In the genomic region with DNA sequence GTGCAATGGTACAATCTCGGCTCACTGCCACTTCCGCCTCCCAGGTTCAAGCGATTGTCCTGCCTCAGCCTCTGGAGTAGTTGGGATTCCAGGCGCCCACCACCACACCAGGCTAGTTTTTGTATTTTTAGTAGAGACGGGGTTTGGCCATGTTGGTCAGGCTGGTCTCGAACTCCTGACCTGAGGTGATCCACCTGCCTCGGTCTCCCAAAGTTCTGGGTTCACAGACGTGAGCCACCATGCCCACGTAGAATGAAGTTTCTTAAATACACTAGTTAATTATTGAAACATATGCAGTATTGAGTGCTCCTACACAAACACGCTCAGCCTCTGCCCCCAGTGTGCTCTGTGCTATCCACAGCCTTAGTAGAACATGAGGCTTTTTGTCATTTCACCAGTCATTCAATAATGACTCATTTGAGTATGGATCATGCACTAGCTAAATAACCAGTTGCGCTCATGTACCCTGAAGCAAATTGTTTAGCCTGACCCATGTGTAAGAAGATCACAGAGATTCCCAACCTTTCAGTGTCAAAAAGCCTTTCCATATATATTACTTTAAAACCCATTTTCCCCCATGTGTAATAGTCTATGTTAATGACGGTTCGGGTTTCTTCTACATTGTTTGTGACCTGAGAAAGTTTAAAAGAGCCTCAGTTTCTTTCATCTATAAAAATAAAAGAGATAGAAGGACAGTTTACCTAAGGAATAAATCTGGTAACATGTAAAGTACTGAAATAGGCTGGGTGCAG, we compare ENCODE assay signal across 9 cellular contexts. TPM values are rescaled to one million over a fixed set of nuclear protein-coding genes. Genes with fewer than 3 reads are reported as not detected.
A peak's percentile ranks its signal among the peaks of the same experiment; 100 is the strongest.
DNase-seq lines count a peak whose midpoint lies in the region; ATAC-seq and TF ChIP-seq lines count a peak whose summit lies in the region.
"Had no signal": no experiment of that assay in that cellular context is flagged by ENCODE, and none has a peak within 500 bp of the region (broad histone marks: within the 10 kb centered on the region; RNA-seq: fewer than 3 reads in every experiment).

No MANE protein-coding gene starts in this region.

- H3K4me3 ChIP-seq in esophagus squamous epithelium (peak overlapping the region in 1 of 4 donors; percentile 56), gastrocnemius medialis (no peak overlapping the region)
- H3K4me3 ChIP-seq: BLaER1 had no signal

- TF ChIP-seq CTCF in activated CD8-positive, alpha-beta T cell treated with anti-CD3 and anti-CD28 coated beads for 36 hours (IDR thresholded peaks at IDR 0.05), result no peak
- TF ChIP-seq CTCF in esophagus squamous epithelium (IDR thresholded peaks at IDR 0.05), result no peak
- TF ChIP-seq CTCF in gastrocnemius medialis (IDR thresholded peaks at IDR 0.05 in 4 of 5, conservative IDR thresholded peaks at IDR 0.05 in 1 of 5), result no peak

- DNase-seq in DMS 273 (lab: John Stamatoyannopoulos, UW; ENCODE audit: unreplicated experiment) (peak; percentile 72), DMS 273 treated with DMSO at 0.1 percent for 48 hours (lab: John Stamatoyannopoulos, UW) (no peak), HT-29 (ENCODE audit: low spot score) (peak; percentile 97), esophagus squamous epithelium (lab: John Stamatoyannopoulos, UW) (no peak), gastrocnemius medialis (no peak), ecto neural progenitor cell (ENCODE audit: low spot score) (no peak)
- peak; percentile 81 for DNase-seq in activated CD8-positive, alpha-beta T cell treated with anti-CD3 and anti-CD28 coated beads for 36 hours

- CTCF ChIA-PET in activated CD8-positive, alpha-beta T cell treated with anti-CD3 and anti-CD28 coated beads for 36 hours (lab: Charles Lee), result interaction anchor here (3.3 kb wide), 1 partner anchor 89 kb away, joined by 16 read pairs; no protein-coding TSS in a partner anchor

- H3K27ac ChIP-seq in esophagus squamous epithelium (peak overlapping the region; percentile 89 to 99 (median 94)), gastrocnemius medialis (peak overlapping the region; percentile 88 to 99 (median 91))
- H3K27ac ChIP-seq: BLaER1 had no signal

- peaks cover 0 to 22% (median 0%) of the 10 kb centered on the region in 3 donors for H3K36me3 ChIP-seq in esophagus squamous epithelium
- peaks cover 0 to 25% of the 10 kb centered on the region in 2 donors for H3K36me3 ChIP-seq in gastrocnemius medialis

- peaks cover 2% of the 10 kb centered on the region for H3K27me3 Mint-ChIP-seq in activated CD8-positive, alpha-beta T cell treated with anti-CD3 and anti-CD28 coated beads for 36 hours

- peaks cover 55% of the 10 kb centered on the region for H3K36me3 Mint-ChIP-seq in activated CD8-positive, alpha-beta T cell treated with anti-CD3 and anti-CD28 coated beads for 36 hours (ENCODE audit: low read depth)

- peak in 1 of 4 donors; percentile 66 for TF ChIP-seq POLR2A in esophagus squamous epithelium (IDR thresholded peaks at IDR 0.05)
- peak in 1 of 2 donors; percentile 44 for TF ChIP-seq POLR2A in gastrocnemius medialis (IDR thresholded peaks at IDR 0.05)

- H3K27ac Mint-ChIP-seq in activated CD8-positive, alpha-beta T cell treated with anti-CD3 and anti-CD28 coated beads for 36 hours, result peak overlapping the region; percentile 99

- H3K27me3 ChIP-seq in esophagus squamous epithelium, result no peaks in the 10 kb centered on the region
- H3K27me3 ChIP-seq in gastrocnemius medialis, result no peaks in the 10 kb centered on the region
- H3K27me3 ChIP-seq: BLaER1 had no signal

- intact Hi-C loops in activated CD8-positive, alpha-beta T cell treated with anti-CD3 and anti-CD28 coated beads for 36 hours (cut with micrococcal nuclease), result loop anchor here (1.0 kb wide), 1 partner anchor 18 kb away; no protein-coding TSS in a partner anchor
- intact Hi-C loops in esophagus squamous epithelium (cut with DNase I) (no loop called here), gastrocnemius medialis (cut with DNase I; ENCODE audit: low total_unique reads) (no loop called here)

- 16 to 48% methylated on average over 9 to 13 of the region's 13 CpGs for WGBS in esophagus squamous epithelium, 2 donors

- H3K9me3 ChIP-seq in esophagus squamous epithelium (no peaks in the 10 kb centered on the region), gastrocnemius medialis (no peaks in the 10 kb centered on the region)
- H3K9me3 ChIP-seq: BLaER1 had no signal

- peaks cover 24 to 86% (median 41%) of the 10 kb centered on the region in 3 donors for H3K4me1 ChIP-seq in esophagus squamous epithelium
- peaks cover 34 to 50% of the 10 kb centered on the region in 2 donors for H3K4me1 ChIP-seq in gastrocnemius medialis

- in situ Hi-C loops in gastrocnemius medialis (cut with MboI; ENCODE audit: low sequenced_read_pairs in 4 of 4), result no loop called here

- H3K4me1 Mint-ChIP-seq in activated CD8-positive, alpha-beta T cell treated with anti-CD3 and anti-CD28 coated beads for 36 hours (ENCODE audit: low read depth), result peaks cover 42% of the 10 kb centered on the region

- ATAC-seq in activated CD8-positive, alpha-beta T cell treated with anti-CD3 and anti-CD28 coated beads for 36 hours, result peak; percentile 68
- ATAC-seq in gastrocnemius medialis (no peak), HG02840 (IDR thresholded peaks at IDR 0.05; ENCODE audit: low FRiP score, unreplicated experiment) (no peak)

- H3K9me3 Mint-ChIP-seq in activated CD8-positive, alpha-beta T cell treated with anti-CD3 and anti-CD28 coated beads for 36 hours, result no peaks in the 10 kb centered on the region

- H3K4me3 Mint-ChIP-seq in activated CD8-positive, alpha-beta T cell treated with anti-CD3 and anti-CD28 coated beads for 36 hours, result peak overlapping the region; percentile 83

- POLR2A ChIA-PET in activated CD8-positive, alpha-beta T cell treated with anti-CD3 and anti-CD28 coated beads for 36 hours (lab: Charles Lee), result interaction anchor here (0.6 to 27.9 kb wide), 7 partner anchors 8 to 91 kb away, joined by 3 to 1156 read pairs (median 420); a partner anchor contains a TSS

RNA-seq across cellular contexts. Expression of a gene that starts 49.7 kb away (rescaled TPM):
- 3.3 and 3.5 TPM in 2 replicates for total RNA-seq in HT-29 (2014; rRNA removed; shearing (Covaris generic))
- 10 to 100 TPM in 1 of 2 experiments, 1 to 10 TPM in 1; 7.9 to 11.1 TPM for total RNA-seq in activated CD8-positive, alpha-beta T cell treated with anti-CD3 and anti-CD28 coated beads for 36 hours
- total RNA-seq in esophagus squamous epithelium (10 to 100 TPM in 2 of 4 donors, 1 to 10 TPM in 2; 8.0 to 16.0 (median 12.5) TPM), gastrocnemius medialis (1 to 10 TPM; 5.4 to 9.2 (median 9.2) TPM)

RNA-seq across cellular contexts. Expression of a gene that starts 49.8 kb away (rescaled TPM):
- total RNA-seq in HT-29 (2014; rRNA removed; shearing (Covaris generic)), result 18.8 and 21.5 TPM in 2 replicates
- total RNA-seq in activated CD8-positive, alpha-beta T cell treated with anti-CD3 and anti-CD28 coated beads for 36 hours, result 10 to 100 TPM; 39.9 to 44.2 TPM
- 10 to 100 TPM; 18.4 to 49.2 (median 25.9) TPM for total RNA-seq in esophagus squamous epithelium
- total RNA-seq in gastrocnemius medialis, result 10 to 100 TPM; 38.4 to 58.4 (median 41.6) TPM

Comparison
In these comparisons a context has a peak if more than half of its experiments do, and no peak if none do; other contexts are left out.
1. DNase-seq: peak in DMS 273 (single experiment), HT-29 (single experiment) and activated CD8-positive, alpha-beta T cell treated with anti-CD3 and anti-CD28 coated beads for 36 hours (single experiment); none in DMS 273 treated with DMSO at 0.1 percent for 48 hours (single experiment), esophagus squamous epithelium (single experiment), gastrocnemius medialis (0 of 2) and ecto neural progenitor cell (single experiment).